ENCODE assay signal across 1 cellular context in the genomic region with DNA sequence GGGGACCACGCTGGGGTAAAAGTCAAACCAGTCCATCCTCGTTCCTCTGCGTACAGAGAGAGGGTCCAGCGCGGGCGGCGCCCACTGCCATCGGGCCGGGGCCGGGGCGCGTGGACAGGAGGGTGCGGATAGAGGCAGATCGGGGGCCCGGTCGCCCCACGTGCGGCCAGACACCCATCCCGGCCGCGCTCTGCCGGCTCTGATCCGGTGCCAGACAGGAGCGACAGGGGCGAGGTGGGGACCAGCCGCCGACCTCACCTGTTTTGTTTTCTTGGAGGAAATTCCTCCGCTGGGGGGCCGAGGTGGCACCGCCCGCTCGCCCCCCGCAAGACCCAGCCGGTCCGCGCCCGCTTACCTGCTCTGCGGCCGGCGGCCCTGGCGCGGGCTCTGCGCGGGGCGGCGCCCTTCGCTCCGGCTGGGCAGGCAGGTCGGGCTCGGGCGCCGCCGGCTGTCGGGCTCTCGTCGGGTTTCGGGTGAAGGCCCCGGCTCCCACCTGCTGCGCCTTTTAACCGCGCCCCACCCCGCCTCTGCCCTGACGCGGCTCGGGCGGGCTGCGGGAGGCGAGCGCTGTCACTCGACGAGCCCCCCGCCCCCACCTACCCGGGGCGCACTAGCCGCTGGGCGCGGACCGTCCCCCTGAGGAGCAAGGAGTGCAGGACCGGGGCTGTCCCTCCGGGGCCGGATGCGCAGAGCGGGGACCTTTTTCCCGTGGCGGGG.
TF ChIP-seq lines count a peak whose summit lies in the region.

A gene (minus strand): TSS at position 481 of the 717 bp plus-strand sequence. CDS start 8,839 bp downstream, outside the sequence.

TF ChIP-seq in SK-N-SH treated with all-trans-retinoic acid at 6 μM for 48 hours, 23 proteins besides CTCF, POLR2A, EP300 and RAD21 (continued from another document):
- TF ChIP-seq TCF4 (CRISPR knock-in tag; IDR thresholded peaks at IDR 0.05; ENCODE audit: borderline replicate concordance): no peak
- TF ChIP-seq ARNTL (CRISPR knock-in tag; IDR thresholded peaks at IDR 0.05; ENCODE audit: borderline replicate concordance, low read depth): no peak
- TF ChIP-seq, protein P1, sequence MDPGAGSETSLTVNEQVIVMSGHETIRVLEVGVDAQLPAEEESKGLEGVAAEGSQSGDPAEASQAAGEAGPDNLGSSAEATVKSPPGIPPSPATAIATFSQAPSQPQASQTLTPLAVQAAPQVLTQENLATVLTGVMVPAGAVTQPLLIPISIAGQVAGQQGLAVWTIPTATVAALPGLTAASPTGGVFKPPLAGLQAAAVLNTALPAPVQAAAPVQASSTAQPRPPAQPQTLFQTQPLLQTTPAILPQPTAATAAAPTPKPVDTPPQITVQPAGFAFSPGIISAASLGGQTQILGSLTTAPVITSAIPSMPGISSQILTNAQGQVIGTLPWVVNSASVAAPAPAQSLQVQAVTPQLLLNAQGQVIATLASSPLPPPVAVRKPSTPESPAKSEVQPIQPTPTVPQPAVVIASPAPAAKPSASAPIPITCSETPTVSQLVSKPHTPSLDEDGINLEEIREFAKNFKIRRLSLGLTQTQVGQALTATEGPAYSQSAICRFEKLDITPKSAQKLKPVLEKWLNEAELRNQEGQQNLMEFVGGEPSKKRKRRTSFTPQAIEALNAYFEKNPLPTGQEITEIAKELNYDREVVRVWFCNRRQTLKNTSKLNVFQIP (CRISPR knock-in tag; IDR thresholded peaks at IDR 0.05; ENCODE audit: borderline replicate concordance, low read depth): no peak
- TF ChIP-seq ZFP3 (CRISPR knock-in tag; IDR thresholded peaks at IDR 0.05): no peak
- no peak for TF ChIP-seq SNAI2 (CRISPR knock-in tag; IDR thresholded peaks at IDR 0.05)
- TF ChIP-seq ZFP30 (CRISPR knock-in tag; IDR thresholded peaks at IDR 0.05): no peak
- no peak for TF ChIP-seq ZNF565 (CRISPR knock-in tag; conservative IDR thresholded peaks at IDR 0.05; ENCODE audit: low read depth)
- no peak for TF ChIP-seq GLIS3 (CRISPR knock-in tag; IDR thresholded peaks at IDR 0.05)
- TF ChIP-seq ESRRG (CRISPR knock-in tag; IDR thresholded peaks at IDR 0.05): no peak
